In genomic region chr10:33901166-33901565, GRCh38 we compare ENCODE assay signal across 12 cellular contexts.
DNase-seq lines count a peak whose midpoint lies in the region; ATAC-seq and TF ChIP-seq lines count a peak whose summit lies in the region.
"Had no signal": no experiment of that assay in that cellular context is flagged by ENCODE, and none has a peak within 500 bp of the region (broad histone marks: within the 10 kb centered on the region; RNA-seq: fewer than 3 reads in every experiment).

No MANE protein-coding gene starts in this region.

- H3K27me3 ChIP-seq in left lung: no peaks in the 10 kb centered on the region
- no peaks in the 10 kb centered on the region for H3K27me3 ChIP-seq in aorta (ENCODE audit: control insufficient read depth in 1 of 2, insufficient read depth in 2 of 2, low read length in 1 of 2)
- H3K27me3 ChIP-seq in stomach: no peaks in the 10 kb centered on the region

- H3K4me1 ChIP-seq in left lung (no peaks in the 10 kb centered on the region), aorta (ENCODE audit: control insufficient read depth in 1 of 2, insufficient read depth in 2 of 2, low read length in 2 of 2) (peaks cover 3 to 5% of the 10 kb centered on the region in 2 donors), stomach (peaks cover 0 to 11% (median 0%) of the 10 kb centered on the region in 4 donors)

- intact Hi-C loops in left lung (cut with DNase I) (no loop called here), aorta (cut with DNase I) (no loop called here), stomach (cut with DNase I; ENCODE audit: low total_unique reads) (no loop called here)

- H3K4me3 ChIP-seq in left lung (no peak overlapping the region), aorta (ENCODE audit: low read length in 2 of 2) (no peak overlapping the region), stomach (no peak overlapping the region)

- TF ChIP-seq CTCF in left lung (IDR thresholded peaks at IDR 0.05) (no peak), stomach (IDR thresholded peaks at IDR 0.05) (no peak)

- no peak for TF ChIP-seq EP300 in stomach (IDR thresholded peaks at IDR 0.05)

- H3K36me3 ChIP-seq in left lung (no peaks in the 10 kb centered on the region), aorta (ENCODE audit: control insufficient read depth in 1 of 2, insufficient read depth in 2 of 2, low read length in 1 of 2) (no peaks in the 10 kb centered on the region), stomach (no peaks in the 10 kb centered on the region)

- 4 to 9% methylated on average over 2 of the region's 2 CpGs for WGBS in aorta, 2 donors
- WGBS in stomach, 5 donors: 78 to 89% (median 85%) methylated on average over 2 of the region's 2 CpGs

- H3K9me3 ChIP-seq in left lung (peaks cover 0 to 2% of the 10 kb centered on the region in 2 donors), aorta (ENCODE audit: control insufficient read depth, low read length) (no peaks in the 10 kb centered on the region), stomach (no peaks in the 10 kb centered on the region)

- ATAC-seq in left lung (peak; percentile 49), aorta (ENCODE audit: low FRiP score) (peak; percentile 71)

- H3K27ac ChIP-seq in left lung (peak overlapping the region; percentile 4 to 57), aorta (ENCODE audit: low read depth in 1 of 2, low read length in 2 of 2) (no peak overlapping the region), stomach (peak overlapping the region in 1 of 5 donors; percentile 30)

- DNase-seq in M059J (ENCODE audit: low read depth) (peak; percentile 41), dermis blood vessel endothelial cell (peak; percentile 16), left lung (no peak), aorta (no peak), stomach (no peak), MV-4-11 (lab: John Stamatoyannopoulos, UW) (no peak), NCI-H1694 treated with DMSO at 0.1 percent for 48 hours (lab: John Stamatoyannopoulos, UW) (no peak)
- DNase-seq: activated CD4-positive, alpha-beta T cell treated with anti-CD3 and anti-CD28 coated beads, Interleukin-2, amount 10 ng/mL, durations not matched to agents 7 days and 5 days; activated naive CD4-positive, alpha-beta T cell treated with anti-CD3 and anti-CD28 coated beads for 36 hours; DMS79; effector CD8-positive, alpha-beta T cell; NCI-H1694 had no signal

- no peak for TF ChIP-seq POLR2A in stomach (IDR thresholded peaks at IDR 0.05)

Comparison
In these comparisons a context has a peak if more than half of its experiments do, and no peak if none do; other contexts are left out.
1. DNase-seq: peak in M059J (single experiment) and dermis blood vessel endothelial cell (single experiment); none in left lung (0 of 2), aorta (0 of 2), stomach (single experiment), MV-4-11 (single experiment) and NCI-H1694 treated with DMSO at 0.1 percent for 48 hours (single experiment).
2. H3K27ac ChIP-seq: peak in left lung (2 of 2); none in aorta (0 of 2).